Comparison of ENCODE assay signal across 8 cellular contexts in genomic region chr1:161159915-161160248, GRCh38. TPM values are rescaled to one million over a fixed set of nuclear protein-coding genes. Genes with fewer than 3 reads are reported as not detected.
DNase-seq lines count a peak whose midpoint lies in the region; ATAC-seq, FAIRE-seq and TF ChIP-seq lines count a peak whose summit lies in the region.

No MANE protein-coding gene starts in this region.

- DNase-seq in stimulated activated naive CD8-positive, alpha-beta T cell treated with anti-CD3 and anti-CD28 coated beads, Interleukin-15, Interleukin-2, amounts not matched to agents 100 U/mL and 50 U/mL, for 24 hours: no peak
- DNase-seq in MCF 10A (ENCODE audit: unreplicated experiment) (no peak), mesothelial cell of epicardium (ENCODE audit: low spot score in 2 of 2, unreplicated experiment in 2 of 2) (no peak), aorta (no peak), H54 (ENCODE audit: insufficient read length, low spot score) (no peak), KBM-7 (no peak)

- WGBS in aorta, 2 donors: 2 to 3% methylated on average over 11 of the region's 11 CpGs

- H3K27me3 ChIP-seq in aorta (ENCODE audit: control insufficient read depth in 1 of 2, insufficient read depth in 2 of 2, low read length in 1 of 2): no peaks in the 10 kb centered on the region

- no peaks in the 10 kb centered on the region for H3K9me3 ChIP-seq in aorta (ENCODE audit: control insufficient read depth, low read length)

- H3K36me3 Mint-ChIP-seq in stimulated activated naive CD8-positive, alpha-beta T cell treated with anti-CD3 and anti-CD28 coated beads, Interleukin-15, Interleukin-2, amounts not matched to agents 100 ng/mL and 50 ng/mL, for 24 hours (ENCODE audit: low read depth): peaks cover 58% of the 10 kb centered on the region
- H3K36me3 Mint-ChIP-seq in MCF 10A (ENCODE audit: insufficient read depth, unreplicated experiment) (peaks cover 58% of the 10 kb centered on the region), mesothelial cell of epicardium (peaks cover 40% of the 10 kb centered on the region)

- CTCF ChIA-PET in MCF 10A (lab: Yijun Ruan, JAX): interaction anchor here (0.6 kb wide), 1 partner anchor 151 kb away, joined by 4 read pairs; no protein-coding TSS in a partner anchor

- TF ChIP-seq CTCF in MCF 10A (IDR thresholded peaks at IDR 0.05; ENCODE audit: unreplicated experiment): no peak
- TF ChIP-seq CTCF in mesothelial cell of epicardium (IDR thresholded peaks at IDR 0.05; ENCODE audit: unreplicated experiment): no peak

- peak overlapping the region; percentile 85 for H3K4me3 Mint-ChIP-seq in stimulated activated naive CD8-positive, alpha-beta T cell treated with anti-CD3 and anti-CD28 coated beads, Interleukin-15, Interleukin-2, amounts not matched to agents 100 ng/mL and 50 ng/mL, for 24 hours
- H3K4me3 Mint-ChIP-seq in MCF 10A (ENCODE audit: unreplicated experiment): peak overlapping the region; percentile 87
- H3K4me3 Mint-ChIP-seq in mesothelial cell of epicardium: peak overlapping the region; percentile 87

- no peaks in the 10 kb centered on the region for H3K27me3 Mint-ChIP-seq in stimulated activated naive CD8-positive, alpha-beta T cell treated with anti-CD3 and anti-CD28 coated beads, Interleukin-15, Interleukin-2, amounts not matched to agents 100 ng/mL and 50 ng/mL, for 24 hours
- H3K27me3 Mint-ChIP-seq in MCF 10A (ENCODE audit: insufficient read depth, unreplicated experiment) (no peaks in the 10 kb centered on the region), mesothelial cell of epicardium (ENCODE audit: low read depth) (no peaks in the 10 kb centered on the region)

- H3K27ac ChIP-seq in aorta (ENCODE audit: low read depth in 1 of 2, low read length in 2 of 2): no peak overlapping the region

- BruUV-seq in MCF 10A (replicated peaks; lab: Mats Ljungman, UMichigan): no TSS peak

- peaks cover 58% of the 10 kb centered on the region for H3K4me1 Mint-ChIP-seq in stimulated activated naive CD8-positive, alpha-beta T cell treated with anti-CD3 and anti-CD28 coated beads, Interleukin-15, Interleukin-2, amounts not matched to agents 100 ng/mL and 50 ng/mL, for 24 hours (ENCODE audit: low read depth)
- H3K4me1 Mint-ChIP-seq in MCF 10A (ENCODE audit: insufficient read depth, unreplicated experiment) (peaks cover 45% of the 10 kb centered on the region), mesothelial cell of epicardium (peaks cover 30% of the 10 kb centered on the region)

- peak overlapping the region; percentile 87 for H3K27ac Mint-ChIP-seq in stimulated activated naive CD8-positive, alpha-beta T cell treated with anti-CD3 and anti-CD28 coated beads, Interleukin-15, Interleukin-2, amounts not matched to agents 100 ng/mL and 50 ng/mL, for 24 hours
- H3K27ac Mint-ChIP-seq in MCF 10A (ENCODE audit: low read depth, unreplicated experiment) (peak overlapping the region; percentile 94), mesothelial cell of epicardium (peak overlapping the region; percentile 78)

- H3K9me3 Mint-ChIP-seq in stimulated activated naive CD8-positive, alpha-beta T cell treated with anti-CD3 and anti-CD28 coated beads, Interleukin-15, Interleukin-2, amounts not matched to agents 100 ng/mL and 50 ng/mL, for 24 hours: no peaks in the 10 kb centered on the region
- H3K9me3 Mint-ChIP-seq in MCF 10A (ENCODE audit: unreplicated experiment) (no peaks in the 10 kb centered on the region), mesothelial cell of epicardium (no peaks in the 10 kb centered on the region)

- TF ChIP-seq POLR2A in H54 (IDR thresholded peaks at IDR 0.05; ENCODE audit: low read depth, low read length): no peak

- FAIRE-seq in H54 (lab: Jason Lieb, UNC): no peak

- no peaks in the 10 kb centered on the region for H3K4me1 ChIP-seq in aorta (ENCODE audit: control insufficient read depth in 1 of 2, insufficient read depth in 2 of 2, low read length in 2 of 2)

- H3K4me3 ChIP-seq in aorta (ENCODE audit: low read length in 2 of 2): peak overlapping the region; percentile 23 to 61

- POLR2A ChIA-PET in MCF 10A (lab: Yijun Ruan, JAX): interaction anchor here (0.7 to 3.5 kb wide), 3 partner anchors 21 to 43 kb away, joined by 3 to 20 read pairs (median 13); partner anchors contain the start of genes NDUFS2, NIT1 and PFDN2

- in situ Hi-C loops in KBM-7 (cut with MboI; ENCODE audit: low pct_unique_long_range_greater_than_20kb, low sequenced_read_pairs): no loop called here

- no peaks in the 10 kb centered on the region for H3K36me3 ChIP-seq in aorta (ENCODE audit: control insufficient read depth in 1 of 2, insufficient read depth in 2 of 2, low read length in 1 of 2)

- intact Hi-C loops in MCF 10A (cut with micrococcal nuclease) (no loop called here), aorta (cut with DNase I) (loop anchor here in 1 of 2 donors (2.0 kb wide), 1 partner anchor 27 kb away; the partner anchor contains the start of gene DEDD)

- ATAC-seq in stimulated activated naive CD8-positive, alpha-beta T cell treated with anti-CD3 and anti-CD28 coated beads, Interleukin-15, Interleukin-2, amounts not matched to agents 100 U/mL and 50 U/mL, for 24 hours: no peak
- ATAC-seq in aorta (ENCODE audit: low FRiP score) (no peak), HG02642 (IDR thresholded peaks at IDR 0.05; ENCODE audit: poor library complexity, unreplicated experiment) (no peak)

RNA-seq across cellular contexts. Expression of gene USP21, which starts 0.6 kb away (rescaled TPM):
- total RNA-seq in MCF 10A (2022) (33.8 and 36.6 TPM in 2 replicates), mesothelial cell of epicardium (42.6 to 48.4 TPM (median 47.4 TPM) in 3 replicates), aorta (10 to 100 TPM; 16.4 to 28.1 TPM)
- polyA plus RNA-seq in aorta: 10 to 100 TPM; 15.7 to 24.7 TPM

RNA-seq across cellular contexts. Expression of gene UFC1, which starts 6.1 kb away (rescaled TPM):
- total RNA-seq in MCF 10A (2022) (123 and 125 TPM in 2 replicates), mesothelial cell of epicardium (86.2 to 90.2 TPM (median 88.7 TPM) in 3 replicates), aorta (10 to 100 TPM; 64.2 to 70.3 TPM)
- 100 to 1,000 TPM; 143 to 184 TPM for polyA plus RNA-seq in aorta

RNA-seq across cellular contexts. Expression of gene PPOX, which starts 6.3 kb away (rescaled TPM):
- 30.3 and 32.4 TPM in 2 replicates for total RNA-seq in MCF 10A (2022)
- 48.9 to 49.7 TPM (median 49.0 TPM) in 3 replicates for total RNA-seq in mesothelial cell of epicardium
- total RNA-seq in aorta: 10 to 100 TPM; 16.3 to 30.9 TPM
- 100 to 1,000 TPM in 1 of 2 donors, 10 to 100 TPM in 1; 17.0 to 126 TPM for polyA plus RNA-seq in aorta

RNA-seq across cellular contexts. Expression of gene B4GALT3, which starts 17.4 kb away (rescaled TPM):
- 50.0 and 51.7 TPM in 2 replicates for total RNA-seq in MCF 10A (2022)
- total RNA-seq in mesothelial cell of epicardium: 38.0 to 43.0 TPM (median 40.5 TPM) in 3 replicates
- 10 to 100 TPM; 26.8 to 29.8 TPM for total RNA-seq in aorta
- polyA plus RNA-seq in aorta: 10 to 100 TPM; 13.9 to 23.1 TPM

RNA-seq across cellular contexts. Expression of gene DEDD, which starts 27.4 kb away (rescaled TPM):
- total RNA-seq in MCF 10A (2022): 63.1 and 73.6 TPM in 2 replicates
- total RNA-seq in mesothelial cell of epicardium: 43.7 to 45.0 TPM (median 44.4 TPM) in 3 replicates
- 10 to 100 TPM; 44.7 to 46.8 TPM for total RNA-seq in aorta
- 10 to 100 TPM; 25.2 to 39.7 TPM for polyA plus RNA-seq in aorta
